Comparison of ENCODE assay signal across 17 cellular contexts in genomic region chr20:47281376-47281775, GRCh38.
DNase-seq lines count a peak whose midpoint lies in the region; ATAC-seq and TF ChIP-seq lines count a peak whose summit lies in the region.
"Had no signal": no experiment of that assay in that cellular context is flagged by ENCODE, and none has a peak within 500 bp of the region (broad histone marks: within the 10 kb centered on the region; RNA-seq: fewer than 3 reads in every experiment).

No MANE protein-coding gene starts in this region.

- DNase-seq in NCI-H748 (lab: John Stamatoyannopoulos, UW; ENCODE audit: unreplicated experiment) = peak; percentile 57
- no peak for DNase-seq in NCI-H748 treated with DMSO at 0.1 percent for 48 hours (lab: John Stamatoyannopoulos, UW)
- peak; percentile 64 for DNase-seq in NCI-H1417 treated with DMSO at 0.1 percent for 48 hours (lab: John Stamatoyannopoulos, UW)
- no peak for DNase-seq in neural crest cell (ENCODE audit: low read depth, low spot score)
- no peak for DNase-seq in stimulated activated CD4-positive, alpha-beta T cell treated with anti-CD3 and anti-CD28 coated beads, Interleukin-12 subunit alpha, Interleukin-12 subunit beta, amount 100 ng/mL, for 4 hours
- DNase-seq in heart left ventricle = no peak
- DNase-seq: activated CD4-positive, alpha-beta T cell treated with anti-CD3 and anti-CD28 coated beads, Interleukin-2, amount 50 U/mL, for 1 hour; CD8-positive, alpha-beta memory T cell; NCI-H1092 treated with DMSO at 0.1 percent for 48 hours; SJCRH30; substantia nigra had no signal

- no peak for ATAC-seq in activated T-helper 17 cell treated with anti-CD3 and anti-CD28 coated beads, Interleukin-2, amount 50 U/mL, for 72 hours (replicated peaks)
- no peak for ATAC-seq in HG03439 (IDR thresholded peaks at IDR 0.05; ENCODE audit: unreplicated experiment)
- ATAC-seq in heart left ventricle = no peak
- ATAC-seq: GM12878 had no signal

- no peaks in the 10 kb centered on the region for H3K9me3 ChIP-seq in heart left ventricle
- H3K9me3 ChIP-seq: esophagus muscularis mucosa, prostate gland, SJCRH30 had no signal

- H3K4me1 Mint-ChIP-seq in activated T-helper 17 cell treated with anti-CD3 and anti-CD28 coated beads, Interleukin-2, amount 50 U/mL, for 72 hours = peaks cover 22% of the 10 kb centered on the region
- peaks cover 8% of the 10 kb centered on the region for H3K4me1 Mint-ChIP-seq in neural crest cell

- H3K4me3 Mint-ChIP-seq in activated T-helper 17 cell treated with anti-CD3 and anti-CD28 coated beads, Interleukin-2, amount 50 U/mL, for 72 hours = no peak overlapping the region
- H3K4me3 Mint-ChIP-seq in neural crest cell = no peak overlapping the region
- H3K4me3 Mint-ChIP-seq: CD8-positive, alpha-beta memory T cell; IgD-negative memory B cell had no signal

- no peak overlapping the region for H3K27ac ChIP-seq in heart left ventricle
- H3K27ac ChIP-seq: esophagus muscularis mucosa, prostate gland, SJCRH30 had no signal

- intact Hi-C loops in heart left ventricle (cut with DNase I) = no loop called here

- peak overlapping the region; percentile 76 for H3K27ac Mint-ChIP-seq in activated T-helper 17 cell treated with anti-CD3 and anti-CD28 coated beads, Interleukin-2, amount 50 U/mL, for 72 hours
- H3K27ac Mint-ChIP-seq in neural crest cell (ENCODE audit: unreplicated experiment) = peak overlapping the region; percentile 87

- peaks cover 0 to 87% (median 68%) of the 10 kb centered on the region in 9 donors for H3K36me3 ChIP-seq in heart left ventricle
- H3K36me3 ChIP-seq: prostate gland had no signal

- 58 to 73% (median 65%) methylated on average over 4 of the region's 4 CpGs for WGBS in heart left ventricle, 4 donors

- no peak for TF ChIP-seq CTCF in neural crest cell (conservative IDR thresholded peaks at IDR 0.05)
- TF ChIP-seq CTCF in heart left ventricle (IDR thresholded peaks at IDR 0.05) = no peak

- no peaks in the 10 kb centered on the region for H3K27me3 ChIP-seq in heart left ventricle
- H3K27me3 ChIP-seq: esophagus muscularis mucosa, SJCRH30 had no signal

- H3K9me3 Mint-ChIP-seq in activated T-helper 17 cell treated with anti-CD3 and anti-CD28 coated beads, Interleukin-2, amount 50 U/mL, for 72 hours = no peaks in the 10 kb centered on the region
- no peaks in the 10 kb centered on the region for H3K9me3 Mint-ChIP-seq in neural crest cell
- H3K9me3 Mint-ChIP-seq: IgD-negative memory B cell had no signal

- TF ChIP-seq POLR2A in heart left ventricle (IDR thresholded peaks at IDR 0.05) = no peak

- H3K27me3 Mint-ChIP-seq in activated T-helper 17 cell treated with anti-CD3 and anti-CD28 coated beads, Interleukin-2, amount 50 U/mL, for 72 hours = no peaks in the 10 kb centered on the region
- no peaks in the 10 kb centered on the region for H3K27me3 Mint-ChIP-seq in neural crest cell (ENCODE audit: low read depth)
- H3K27me3 Mint-ChIP-seq: CD8-positive, alpha-beta memory T cell; IgD-negative memory B cell had no signal

- no peak overlapping the region for H3K4me3 ChIP-seq in heart left ventricle
- H3K4me3 ChIP-seq: esophagus muscularis mucosa, GM12878, prostate gland, SJCRH30 had no signal

- peaks cover 95% of the 10 kb centered on the region for H3K36me3 Mint-ChIP-seq in activated T-helper 17 cell treated with anti-CD3 and anti-CD28 coated beads, Interleukin-2, amount 50 U/mL, for 72 hours (ENCODE audit: low read depth)
- H3K36me3 Mint-ChIP-seq in neural crest cell (ENCODE audit: low read depth) = peaks cover 25% of the 10 kb centered on the region

- H3K4me1 ChIP-seq in heart left ventricle = peaks cover 0 to 16% (median 10%) of the 10 kb centered on the region in 12 donors
- H3K4me1 ChIP-seq: prostate gland had no signal

Comparison
In these comparisons a context has a peak if more than half of its experiments do, and no peak if none do; other contexts are left out.
1. DNase-seq: peak in NCI-H748 (single experiment) and NCI-H1417 treated with DMSO at 0.1 percent for 48 hours (single experiment); none in NCI-H748 treated with DMSO at 0.1 percent for 48 hours (single experiment), neural crest cell (single experiment), stimulated activated CD4-positive, alpha-beta T cell treated with anti-CD3 and anti-CD28 coated beads, Interleukin-12 subunit alpha, Interleukin-12 subunit beta, amount 100 ng/mL, for 4 hours (single experiment) and heart left ventricle (0 of 5).